ENCODE assay signal across 7 cellular contexts in the genomic region with DNA sequence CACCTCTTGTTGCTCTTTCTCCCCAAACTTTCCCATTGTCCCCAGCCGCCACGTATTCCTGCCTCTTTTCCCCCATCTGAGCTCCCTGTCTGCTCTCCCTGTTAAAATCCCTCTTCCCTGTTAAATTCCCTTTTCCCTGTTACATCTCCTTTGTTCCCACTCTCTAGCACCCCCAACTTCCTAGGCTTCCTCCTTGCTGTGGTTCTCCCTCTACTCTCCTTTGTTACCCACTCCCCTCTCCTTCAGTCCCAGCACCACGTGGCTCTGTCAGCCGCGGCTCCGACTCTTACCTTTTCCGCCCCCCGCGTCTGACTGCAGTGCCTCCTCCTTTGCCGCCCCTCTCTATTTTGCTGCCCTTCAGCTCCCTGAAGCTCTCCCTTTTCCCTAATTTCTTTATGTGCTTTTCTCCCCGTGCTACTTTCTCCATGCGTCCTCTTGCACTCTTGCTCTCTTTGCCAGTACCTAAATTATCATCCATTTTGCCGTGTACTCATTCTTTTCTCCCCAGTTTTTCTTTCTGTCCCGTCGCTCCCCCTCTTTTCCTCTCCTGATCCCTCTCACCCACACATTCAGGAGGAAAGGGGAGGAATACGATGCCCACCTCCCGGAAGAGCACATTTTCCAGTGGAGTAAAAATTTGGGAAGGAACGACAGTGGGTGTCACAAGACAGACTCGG. TPM values are rescaled to one million over a fixed set of nuclear protein-coding genes. Genes with fewer than 3 reads are reported as not detected.
DNase-seq lines count a peak whose midpoint lies in the region; ATAC-seq and TF ChIP-seq lines count a peak whose summit lies in the region.

No MANE protein-coding gene starts in this region.

- DNase-seq in GM10266 (ENCODE audit: extremely low spot score) (peak; percentile 5), NCI-H1092 (lab: John Stamatoyannopoulos, UW) (peak; percentile 44), endothelial cell (ENCODE audit: low spot score) (peak; percentile 55), thoracic aorta (ENCODE audit: low spot score) (no peak), NCI-H446 treated with DMSO at 0.1 percent for 48 hours (lab: John Stamatoyannopoulos, UW) (no peak)

- peak overlapping the region; percentile 92 for H3K27ac ChIP-seq in muscle layer of colon (ENCODE audit: low read depth, low read length)
- peak overlapping the region; percentile 96 to 98 for H3K27ac ChIP-seq in thoracic aorta

- TF ChIP-seq CTCF in GM10266 (IDR thresholded peaks at IDR 0.05; ENCODE audit: control insufficient read depth, insufficient read depth, low read depth, missing control alignments): no peak
- TF ChIP-seq CTCF in WI38 (IDR thresholded peaks at IDR 0.05; ENCODE audit: low read depth, low read length): no peak
- TF ChIP-seq CTCF in endothelial cell (IDR thresholded peaks at IDR 0.05; ENCODE audit: unreplicated experiment): no peak
- TF ChIP-seq CTCF in thoracic aorta (IDR thresholded peaks at IDR 0.05): no peak

- H3K27ac Mint-ChIP-seq in endothelial cell (ENCODE audit: unreplicated experiment): peak overlapping the region; percentile 97

- H3K4me1 Mint-ChIP-seq in endothelial cell (ENCODE audit: unreplicated experiment): peaks cover 12% of the 10 kb centered on the region

- peaks cover 15% of the 10 kb centered on the region for H3K9me3 Mint-ChIP-seq in endothelial cell (ENCODE audit: unreplicated experiment)

- H3K4me3 ChIP-seq in WI38 (ENCODE audit: low read depth, low read length): peak overlapping the region; percentile 97
- peak overlapping the region; percentile 96 to 98 for H3K4me3 ChIP-seq in muscle layer of colon (ENCODE audit: low read depth in 1 of 2, low read length in 2 of 2)
- H3K4me3 ChIP-seq in thoracic aorta: peak overlapping the region; percentile 99

- H3K4me1 ChIP-seq in muscle layer of colon (ENCODE audit: insufficient read depth, low read length): peaks cover 17% of the 10 kb centered on the region
- peaks cover 12 to 19% of the 10 kb centered on the region in 2 donors for H3K4me1 ChIP-seq in thoracic aorta (ENCODE audit: control insufficient read depth in 1 of 2, low read depth in 2 of 2)

- no peaks in the 10 kb centered on the region for H3K9me3 ChIP-seq in muscle layer of colon (ENCODE audit: low read length)
- H3K9me3 ChIP-seq in thoracic aorta: no peaks in the 10 kb centered on the region

- H3K4me3 Mint-ChIP-seq in endothelial cell (ENCODE audit: unreplicated experiment): peak overlapping the region; percentile 99

- H3K27me3 Mint-ChIP-seq in endothelial cell (ENCODE audit: unreplicated experiment): peaks cover 19% of the 10 kb centered on the region

- peaks cover 5% of the 10 kb centered on the region for H3K36me3 ChIP-seq in muscle layer of colon (ENCODE audit: insufficient read depth, low read length)
- no peaks in the 10 kb centered on the region for H3K36me3 ChIP-seq in thoracic aorta

- ATAC-seq in thoracic aorta (ENCODE audit: insufficient number of reproducible peaks, low FRiP score, low read depth): no peak

- H3K9ac ChIP-seq in muscle layer of colon (ENCODE audit: low read length): peak overlapping the region; percentile 85

- peaks cover 61% of the 10 kb centered on the region for H3K36me3 Mint-ChIP-seq in endothelial cell (ENCODE audit: low read depth, unreplicated experiment)

- H3K27me3 ChIP-seq in muscle layer of colon (ENCODE audit: control insufficient read depth in 1 of 2, insufficient read depth in 2 of 2, low read length in 2 of 2): no peaks in the 10 kb centered on the region
- H3K27me3 ChIP-seq in thoracic aorta (replicated peaks; ENCODE audit: insufficient read depth): no peaks in the 10 kb centered on the region

RNA-seq across cellular contexts. Expression of a gene that starts 1.0 kb away (rescaled TPM):
- total RNA-seq in endothelial cell (ENCODE audit: unreplicated experiment): 18.5 TPM
- 1 to 10 TPM; 2.8 to 6.2 TPM for total RNA-seq in thoracic aorta

RNA-seq across cellular contexts. Expression of a gene that starts 32.7 kb away (rescaled TPM):
- total RNA-seq in endothelial cell (ENCODE audit: unreplicated experiment) (15.4 TPM), thoracic aorta (10 to 100 TPM in 1 of 2 donors, 1 to 10 TPM in 1; 8.4 to 29.3 TPM)

RNA-seq across cellular contexts. Expression of a gene that starts 43.2 kb away (rescaled TPM):
- 16.3 TPM for total RNA-seq in endothelial cell (ENCODE audit: unreplicated experiment)
- total RNA-seq in thoracic aorta: 100 to 1,000 TPM in 1 of 2 donors, 10 to 100 TPM in 1; 46.3 to 105 TPM

RNA-seq across cellular contexts. Expression of a gene that starts 51.1 kb away (rescaled TPM):
- 302 TPM for total RNA-seq in endothelial cell (ENCODE audit: unreplicated experiment)
- total RNA-seq in thoracic aorta: 100 to 1,000 TPM; 153 to 252 TPM

Comparison
In these comparisons a context has a peak if more than half of its experiments do, and no peak if none do; other contexts are left out.
1. DNase-seq: peak in GM10266 (single experiment), NCI-H1092 (single experiment) and endothelial cell (single experiment); none in thoracic aorta (single experiment) and NCI-H446 treated with DMSO at 0.1 percent for 48 hours (single experiment).
2. Peak in every context shown above with its lines, with median percentiles within 50 percentile points of each other: H3K4me3 ChIP-seq.